Comparison of ENCODE assay signal across 23 cellular contexts in genomic region chr20:16472045-16472872, GRCh38.
DNase-seq lines count a peak whose midpoint lies in the region; ATAC-seq, FAIRE-seq and TF ChIP-seq lines count a peak whose summit lies in the region.
"Had no signal": no experiment of that assay in that cellular context is flagged by ENCODE, and none has a peak within 500 bp of the region (broad histone marks: within the 10 kb centered on the region; RNA-seq: fewer than 3 reads in every experiment).

No MANE protein-coding gene starts in this region.

- ATAC-seq in K562: peak; percentile 91
- ATAC-seq in lower lobe of right lung: peak; percentile 62 to 67
- no peak for ATAC-seq in GM19023 (IDR thresholded peaks at IDR 0.05; ENCODE audit: unreplicated experiment)
- ATAC-seq: activated CD4-positive, alpha-beta T cell treated with anti-CD3 and anti-CD28 coated beads for 36 hours had no signal

- TF ChIP-seq CTCF in K562 (IDR thresholded peaks at IDR 0.05 in 2 of 3, conservative IDR thresholded peaks at IDR 0.05 in 1 of 3; ENCODE audit: insufficient read depth in 2 of 3, low read depth in 1 of 3, low read length in 3 of 3) (no peak), lower lobe of right lung (IDR thresholded peaks at IDR 0.05) (no peak), WERI-Rb-1 (IDR thresholded peaks at IDR 0.05; ENCODE audit: low read depth, low read length) (no peak)

- H3K9me3 ChIP-seq in K562 (replicated peaks; ENCODE audit: control insufficient read depth, insufficient read depth, low read depth, low read length) (no peaks in the 10 kb centered on the region), lower lobe of right lung (no peaks in the 10 kb centered on the region), WERI-Rb-1 (ENCODE audit: severe bottlenecking) (no peaks in the 10 kb centered on the region)
- H3K9me3 ChIP-seq: neutrophil, sigmoid colon, tibial artery had no signal

- H3K4me1 ChIP-seq in K562 (replicated peaks in 1 of 2; ENCODE audit: control insufficient read depth in 2 of 2, insufficient read depth in 2 of 2, low read length in 2 of 2): peaks cover 0 to 18% of the 10 kb centered on the region in 2 experiments; a peak in 2 of 5 replicates
- H3K4me1 ChIP-seq in lower lobe of right lung: no peaks in the 10 kb centered on the region

- CTCF ChIA-PET in K562 (lab: Yijun Ruan, JAX; ENCODE audit: low intra/inter-chr PET ratio): no interaction called here

- H4K20me1 ChIP-seq in K562 (replicated peaks; ENCODE audit: control insufficient read depth, insufficient read depth, low read length): no peaks in the 10 kb centered on the region

- peak overlapping the region in 1 of 2 experiments; percentile 43; a peak in 2 of 4 replicates for H3K9ac ChIP-seq in K562 (ENCODE audit: insufficient read depth in 1 of 2, low read depth in 2 of 2, low read length in 2 of 2)

- H3K36me3 ChIP-seq in K562 (ENCODE audit: control insufficient read depth, insufficient read depth, low read length) (no peaks in the 10 kb centered on the region), lower lobe of right lung (no peaks in the 10 kb centered on the region), WERI-Rb-1 (no peaks in the 10 kb centered on the region)
- H3K36me3 ChIP-seq: neutrophil, sigmoid colon, tibial artery had no signal

- peak overlapping the region; percentile 71 for H2AFZ ChIP-seq in K562 (ENCODE audit: low read depth, low read length)

- no peak for TF ChIP-seq RAD21 in K562 (CRISPR knock-in tag; conservative IDR thresholded peaks at IDR 0.05 in 1 of 2, IDR thresholded peaks at IDR 0.05 in 1 of 2)

- FAIRE-seq in K562 (lab: Jason Lieb, UNC): peak; percentile 92
- FAIRE-seq: endometrium, GM18507, GM19239 had no signal

- peak; percentile 55; the same call in 1 of the 2 replicates for TF ChIP-seq EP300 in K562 (IDR thresholded peaks at IDR 0.05; ENCODE audit: low read length)

- POLR2A ChIA-PET in K562 (lab: Yijun Ruan, JAX): interaction anchor here (0.5 to 1.5 kb wide), 2 partner anchors 10 to 208 kb away, joined by 3 read pairs; no protein-coding TSS in a partner anchor

- in situ Hi-C loops in K562 (cut with MboI): no loop called here

- peak overlapping the region; percentile 51 for H3K4me2 ChIP-seq in K562 (ENCODE audit: insufficient read depth, low read length)

- H3K27me3 ChIP-seq in K562 (ENCODE audit: control insufficient read depth in 2 of 2, insufficient read depth in 2 of 2, low read length in 2 of 2) (no peaks in the 10 kb centered on the region), lower lobe of right lung (ENCODE audit: low read depth) (no peaks in the 10 kb centered on the region), WERI-Rb-1 (ENCODE audit: insufficient read depth, low read depth, severe bottlenecking) (no peaks in the 10 kb centered on the region)
- H3K27me3 ChIP-seq: neutrophil, sigmoid colon, tibial artery had no signal

- no peaks in the 10 kb centered on the region for H3K79me2 ChIP-seq in K562 (ENCODE audit: control insufficient read depth, insufficient read depth, low read length)

- H3K9me1 ChIP-seq in K562 (ENCODE audit: control insufficient read depth, insufficient read depth, low read length): no peaks in the 10 kb centered on the region

- peak overlapping the region; percentile 88 for H3K27ac ChIP-seq in K562 (ENCODE audit: extremely low read depth, low read depth, low read length)
- no peak overlapping the region for H3K27ac ChIP-seq in lower lobe of right lung
- no peak overlapping the region for H3K27ac ChIP-seq in WERI-Rb-1
- H3K27ac ChIP-seq: neutrophil, sigmoid colon, tibial artery had no signal

- DNase-seq in CD1c-positive myeloid dendritic cell (ENCODE audit: extremely low spot score) (peak; percentile 93), LoVo (ENCODE audit: low spot score) (peak; percentile 14), K562 (ENCODE audit: extremely low read depth in 1 of 4, low spot score in 3 of 4) (peak; percentile 20 to 79 (median 46)), lower lobe of right lung (peak; percentile 53), NCI-H2081 treated with DMSO at 0.1 percent for 48 hours (lab: John Stamatoyannopoulos, UW) (no peak), WERI-Rb-1 (no peak), activated gamma-delta T cell (lab: John Stamatoyannopoulos, UW) (no peak)
- DNase-seq: activated CD4-positive, alpha-beta T cell treated with anti-CD3 and anti-CD28 coated beads for 36 hours; activated CD8-positive, alpha-beta memory T cell treated with anti-CD3 and anti-CD28 coated beads, Interleukin-2, amount 50 U/mL, for 4 hours; caudate nucleus; COR-L47; KG1; NCI-H1417; NCI-H2227 treated with DMSO at 0.1 percent for 48 hours; SHP77 treated with DMSO at 0.1 percent for 48 hours; sigmoid colon; stimulated activated CD4-positive, alpha-beta T cell treated with anti-CD3 and anti-CD28 coated beads, Interleukin-2, amount 100 ng/mL, for 48 hours; tibial artery had no signal

- BruUV-seq in K562 (replicated peaks; lab: Mats Ljungman, UMichigan): no TSS peak

- 3% methylated on average over 11 of the region's 12 CpGs for WGBS in K562 (ENCODE audit: insufficient coverage, low coverage, missing lambda C conversion rate)

- H3K4me3 ChIP-seq in K562 (no peak overlapping the region), lower lobe of right lung (no peak overlapping the region), WERI-Rb-1 (ENCODE audit: low read depth, low read length) (no peak overlapping the region)
- H3K4me3 ChIP-seq: sigmoid colon, tibial artery had no signal

- TF ChIP-seq POLR2A in K562 (conservative IDR thresholded peaks at IDR 0.05): no peak

- intact Hi-C loops in K562 (cut with micrococcal nuclease): loop anchor here (10.0 kb wide), 1 partner anchor 207 kb away; no protein-coding TSS in a partner anchor
- intact Hi-C loops in lower lobe of right lung (cut with DNase I): no loop called here

TF ChIP-seq in K562, 482 proteins besides CTCF, POLR2A, EP300 and RAD21 (continues in another document):
- no peak for TF ChIP-seq ZNF197 (CRISPR knock-in tag; IDR thresholded peaks at IDR 0.05; ENCODE audit: low read depth)
- TF ChIP-seq SETDB1 (IDR thresholded peaks at IDR 0.05; ENCODE audit: low read length): no peak
- TF ChIP-seq STAT5A (IDR thresholded peaks at IDR 0.05; ENCODE audit: borderline replicate concordance, low read length): 0 out of 2 replicates have a peak, but pooled peaks have one; percentile 28
- no peak for TF ChIP-seq SNIP1 (IDR thresholded peaks at IDR 0.05; ENCODE audit: low read depth)
- TF ChIP-seq HDAC3 (IDR thresholded peaks at IDR 0.05; ENCODE audit: borderline replicate concordance, partially characterized antibody): no peak
- TF ChIP-seq, protein P1, sequence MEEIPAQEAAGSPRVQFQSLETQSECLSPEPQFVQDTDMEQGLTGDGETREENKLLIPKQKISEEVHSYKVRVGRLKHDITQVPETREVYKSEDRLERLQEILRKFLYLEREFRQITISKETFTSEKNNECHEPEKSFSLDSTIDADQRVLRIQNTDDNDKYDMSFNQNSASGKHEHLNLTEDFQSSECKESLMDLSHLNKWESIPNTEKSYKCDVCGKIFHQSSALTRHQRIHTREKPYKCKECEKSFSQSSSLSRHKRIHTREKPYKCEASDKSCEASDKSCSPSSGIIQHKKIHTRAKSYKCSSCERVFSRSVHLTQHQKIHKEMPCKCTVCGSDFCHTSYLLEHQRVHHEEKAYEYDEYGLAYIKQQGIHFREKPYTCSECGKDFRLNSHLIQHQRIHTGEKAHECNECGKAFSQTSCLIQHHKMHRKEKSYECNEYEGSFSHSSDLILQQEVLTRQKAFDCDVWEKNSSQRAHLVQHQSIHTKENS (CRISPR knock-in tag; IDR thresholded peaks at IDR 0.05): no peak
- no peak for TF ChIP-seq STAT5B (CRISPR knock-in tag; IDR thresholded peaks at IDR 0.05)
- TF ChIP-seq, protein P2, sequence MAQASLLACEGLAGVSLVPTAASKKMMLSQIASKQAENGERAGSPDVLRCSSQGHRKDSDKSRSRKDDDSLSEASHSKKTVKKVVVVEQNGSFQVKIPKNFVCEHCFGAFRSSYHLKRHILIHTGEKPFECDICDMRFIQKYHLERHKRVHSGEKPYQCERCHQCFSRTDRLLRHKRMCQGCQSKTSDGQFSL (CRISPR knock-in tag; IDR thresholded peaks at IDR 0.05): no peak
- TF ChIP-seq, protein P2 (tag; IDR thresholded peaks at IDR 0.05): no peak
- no peak for TF ChIP-seq NR2C2 (CRISPR knock-in tag; IDR thresholded peaks at IDR 0.05)
- 0 out of 2 replicates have a peak, but pooled peaks have one; percentile 28 for TF ChIP-seq NR2C2 (tag; IDR thresholded peaks at IDR 0.05)
- no peak for TF ChIP-seq ZNF133 (CRISPR knock-in tag; IDR thresholded peaks at IDR 0.05)
- 0 out of 2 replicates have a peak, but pooled peaks have one; percentile 43 for TF ChIP-seq FOXJ2 (tag; IDR thresholded peaks at IDR 0.05)
- peak; percentile 50; the same call in 1 of the 2 replicates for TF ChIP-seq CBFA2T2 (conservative IDR thresholded peaks at IDR 0.05)
- TF ChIP-seq THRAP3 (IDR thresholded peaks at IDR 0.05; ENCODE audit: borderline replicate concordance): no peak
- TF ChIP-seq, protein P3, sequence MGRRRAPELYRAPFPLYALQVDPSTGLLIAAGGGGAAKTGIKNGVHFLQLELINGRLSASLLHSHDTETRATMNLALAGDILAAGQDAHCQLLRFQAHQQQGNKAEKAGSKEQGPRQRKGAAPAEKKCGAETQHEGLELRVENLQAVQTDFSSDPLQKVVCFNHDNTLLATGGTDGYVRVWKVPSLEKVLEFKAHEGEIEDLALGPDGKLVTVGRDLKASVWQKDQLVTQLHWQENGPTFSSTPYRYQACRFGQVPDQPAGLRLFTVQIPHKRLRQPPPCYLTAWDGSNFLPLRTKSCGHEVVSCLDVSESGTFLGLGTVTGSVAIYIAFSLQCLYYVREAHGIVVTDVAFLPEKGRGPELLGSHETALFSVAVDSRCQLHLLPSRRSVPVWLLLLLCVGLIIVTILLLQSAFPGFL (CRISPR knock-in tag; IDR thresholded peaks at IDR 0.05): no peak
- TF ChIP-seq DPF2 (IDR thresholded peaks at IDR 0.05): peak; percentile 84
- no peak for TF ChIP-seq RBM14 (IDR thresholded peaks at IDR 0.05; ENCODE audit: borderline replicate concordance, insufficient read depth, low read depth, low read length)
- 0 out of 2 replicates have a peak, but pooled peaks have one; percentile 21 for TF ChIP-seq CREB1 (IDR thresholded peaks at IDR 0.05)
- no peak for TF ChIP-seq CREB1 (CRISPR knock-in tag; IDR thresholded peaks at IDR 0.05)
- no peak for TF ChIP-seq SPI1 (IDR thresholded peaks at IDR 0.05; ENCODE audit: borderline replicate concordance, low read depth, low read length)
- no peak for TF ChIP-seq ZNF253 (CRISPR knock-in tag; conservative IDR thresholded peaks at IDR 0.05)
- TF ChIP-seq MIER1 (IDR thresholded peaks at IDR 0.05; ENCODE audit: low read depth): no peak
- peak; percentile 38; the same call in 1 of the 2 replicates for TF ChIP-seq TEAD4 (IDR thresholded peaks at IDR 0.05; ENCODE audit: low read length)
- TF ChIP-seq TEAD4 (CRISPR knock-in tag; IDR thresholded peaks at IDR 0.05; ENCODE audit: borderline replicate concordance): no peak

Comparison
In these comparisons a context has a peak if more than half of its experiments do, and no peak if none do; other contexts are left out.
1. DNase-seq: peak in CD1c-positive myeloid dendritic cell (single experiment), LoVo (single experiment), K562 (4 of 4) and lower lobe of right lung (single experiment); none in NCI-H2081 treated with DMSO at 0.1 percent for 48 hours (single experiment), WERI-Rb-1 (single experiment) and activated gamma-delta T cell (single experiment).